In the genomic region with DNA sequence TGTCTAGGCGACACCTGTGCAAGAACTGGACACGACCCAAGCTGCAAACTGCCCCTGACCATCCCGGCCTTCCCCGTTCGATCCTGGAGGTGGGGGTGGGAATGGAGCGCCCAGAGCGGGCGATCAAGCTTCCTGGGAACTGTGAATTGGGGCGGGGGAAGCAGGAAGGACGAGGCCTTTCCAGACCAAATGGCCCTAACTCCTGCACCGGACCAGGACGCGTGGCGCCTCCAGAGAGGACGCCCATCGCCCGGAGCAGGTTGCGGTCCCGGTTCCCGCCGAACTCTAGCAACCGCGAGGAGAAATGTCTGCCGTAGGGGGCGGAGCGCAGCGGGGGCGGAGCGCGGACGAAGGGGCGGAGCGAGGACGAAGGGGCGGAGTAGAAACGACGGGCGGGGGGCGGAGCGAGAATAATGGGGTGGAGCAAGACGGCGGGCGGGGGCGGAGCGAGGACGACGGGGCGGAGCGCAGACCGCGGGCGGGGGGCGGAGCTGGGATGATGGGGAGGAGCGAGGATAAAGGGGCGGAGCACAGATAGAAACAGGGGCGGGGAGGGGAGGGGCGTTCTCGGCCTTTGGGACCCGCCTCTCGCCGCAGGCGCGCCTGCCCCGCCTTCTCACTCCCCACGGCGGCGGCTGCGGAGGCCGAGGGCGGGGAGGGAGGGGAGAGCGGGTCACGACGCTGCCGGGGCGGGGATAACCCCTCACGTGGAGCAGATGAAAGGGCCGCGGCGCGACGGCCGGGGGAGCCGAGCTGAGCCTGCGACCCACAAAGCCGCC, we compare ENCODE assay signal across 1 cellular context.
TF ChIP-seq lines count a peak whose summit lies in the region.

A gene (plus strand): TSS at position 695 of the 779 bp plus-strand sequence. CDS start 195 bp downstream, outside the sequence.

TF ChIP-seq in HepG2, 621 proteins besides CTCF, POLR2A, EP300 and RAD21 (continued from another document and continues in another):
- TF ChIP-seq, protein P1, sequence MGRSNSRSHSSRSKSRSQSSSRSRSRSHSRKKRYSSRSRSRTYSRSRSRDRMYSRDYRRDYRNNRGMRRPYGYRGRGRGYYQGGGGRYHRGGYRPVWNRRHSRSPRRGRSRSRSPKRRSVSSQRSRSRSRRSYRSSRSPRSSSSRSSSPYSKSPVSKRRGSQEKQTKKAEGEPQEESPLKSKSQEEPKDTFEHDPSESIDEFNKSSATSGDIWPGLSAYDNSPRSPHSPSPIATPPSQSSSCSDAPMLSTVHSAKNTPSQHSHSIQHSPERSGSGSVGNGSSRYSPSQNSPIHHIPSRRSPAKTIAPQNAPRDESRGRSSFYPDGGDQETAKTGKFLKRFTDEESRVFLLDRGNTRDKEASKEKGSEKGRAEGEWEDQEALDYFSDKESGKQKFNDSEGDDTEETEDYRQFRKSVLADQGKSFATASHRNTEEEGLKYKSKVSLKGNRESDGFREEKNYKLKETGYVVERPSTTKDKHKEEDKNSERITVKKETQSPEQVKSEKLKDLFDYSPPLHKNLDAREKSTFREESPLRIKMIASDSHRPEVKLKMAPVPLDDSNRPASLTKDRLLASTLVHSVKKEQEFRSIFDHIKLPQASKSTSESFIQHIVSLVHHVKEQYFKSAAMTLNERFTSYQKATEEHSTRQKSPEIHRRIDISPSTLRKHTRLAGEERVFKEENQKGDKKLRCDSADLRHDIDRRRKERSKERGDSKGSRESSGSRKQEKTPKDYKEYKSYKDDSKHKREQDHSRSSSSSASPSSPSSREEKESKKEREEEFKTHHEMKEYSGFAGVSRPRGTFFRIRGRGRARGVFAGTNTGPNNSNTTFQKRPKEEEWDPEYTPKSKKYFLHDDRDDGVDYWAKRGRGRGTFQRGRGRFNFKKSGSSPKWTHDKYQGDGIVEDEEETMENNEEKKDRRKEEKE (IDR thresholded peaks at IDR 0.05) = no peak
- TF ChIP-seq HDAC2 (CRISPR knock-in tag; IDR thresholded peaks at IDR 0.05) (no peak), ZEB1 (IDR thresholded peaks at IDR 0.05; ENCODE audit: insufficient replicate concordance, low read depth) (no peak), MED1 (CRISPR knock-in tag; IDR thresholded peaks at IDR 0.05) (peak; percentile 81), CREB1 (IDR thresholded peaks at IDR 0.05) (no peak), CREB1 (CRISPR knock-in tag; IDR thresholded peaks at IDR 0.05) (no peak), ASH2L (IDR thresholded peaks at IDR 0.05; ENCODE audit: insufficient read length, low read depth, low read length) (peak; percentile 80), ELF3 (CRISPR knock-in tag; IDR thresholded peaks at IDR 0.05) (peak; percentile 18; the same call in 1 of the 2 replicates), MIXL1 (CRISPR knock-in tag; IDR thresholded peaks at IDR 0.05) (no peak), SALL1 (CRISPR knock-in tag; IDR thresholded peaks at IDR 0.05) (peak; percentile 72), FOXM1 (CRISPR knock-in tag; IDR thresholded peaks at IDR 0.05) (no peak), THAP11 (CRISPR knock-in tag; IDR thresholded peaks at IDR 0.05) (peak; percentile 49), NFYC (CRISPR knock-in tag; IDR thresholded peaks at IDR 0.05) (no peak), TRIM24 (CRISPR knock-in tag; IDR thresholded peaks at IDR 0.05) (no peak), ZNF792 (CRISPR knock-in tag; IDR thresholded peaks at IDR 0.05) (no peak), KMT2A (CRISPR knock-in tag; IDR thresholded peaks at IDR 0.05) (peak; percentile 55; the same call in 1 of the 2 replicates), ZNF615 (CRISPR knock-in tag; IDR thresholded peaks at IDR 0.05; ENCODE audit: borderline replicate concordance) (no peak), ZNF772 (CRISPR knock-in tag; IDR thresholded peaks at IDR 0.05) (0 out of 2 replicates have a peak, but pooled peaks have one; percentile 68), ZC3H4 (CRISPR knock-in tag; IDR thresholded peaks at IDR 0.05; ENCODE audit: borderline replicate concordance) (no peak), ZNF367 (CRISPR knock-in tag; IDR thresholded peaks at IDR 0.05; ENCODE audit: borderline replicate concordance) (no peak; the same call in 1 of the 2 replicates), HMG20B (CRISPR knock-in tag; conservative IDR thresholded peaks at IDR 0.05) (0 out of 2 replicates have a peak, but pooled peaks have one; percentile 46), TBX3 (IDR thresholded peaks at IDR 0.05; ENCODE audit: borderline replicate concordance) (no peak), PHF5A (CRISPR knock-in tag; IDR thresholded peaks at IDR 0.05; ENCODE audit: low read depth, unreplicated experiment) (peak; percentile 52), JUNB (CRISPR knock-in tag; IDR thresholded peaks at IDR 0.05; ENCODE audit: borderline replicate concordance) (no peak), ZNF782 (CRISPR knock-in tag; IDR thresholded peaks at IDR 0.05; ENCODE audit: borderline replicate concordance) (no peak), ZNF432 (CRISPR knock-in tag; IDR thresholded peaks at IDR 0.05; ENCODE audit: borderline replicate concordance) (no peak), NFYB (CRISPR knock-in tag; IDR thresholded peaks at IDR 0.05) (no peak), KAT8 (CRISPR knock-in tag; IDR thresholded peaks at IDR 0.05) (no peak), FOXA1 (IDR thresholded peaks at IDR 0.05) (no peak), FOXA1 (CRISPR knock-in tag; IDR thresholded peaks at IDR 0.05) (0 out of 2 replicates have a peak, but pooled peaks have one; percentile 37), ZNF333 (CRISPR knock-in tag; IDR thresholded peaks at IDR 0.05; ENCODE audit: borderline replicate concordance) (no peak), SIN3B (IDR thresholded peaks at IDR 0.05; ENCODE audit: low read length) (no peak), ZNF83 (CRISPR knock-in tag; IDR thresholded peaks at IDR 0.05; ENCODE audit: borderline replicate concordance) (0 out of 2 replicates have a peak, but pooled peaks have one; percentile 28), MBD4 (IDR thresholded peaks at IDR 0.05; ENCODE audit: borderline replicate concordance, low read length) (no peak), JUN (CRISPR knock-in tag; IDR thresholded peaks at IDR 0.05) (peak; percentile 42; the same call in 1 of the 2 replicates), EHMT2 (IDR thresholded peaks at IDR 0.05; ENCODE audit: borderline replicate concordance, low read depth, low read length) (no peak), ZNF24 (IDR thresholded peaks at IDR 0.05) (no peak)
- TF ChIP-seq, protein P2, sequence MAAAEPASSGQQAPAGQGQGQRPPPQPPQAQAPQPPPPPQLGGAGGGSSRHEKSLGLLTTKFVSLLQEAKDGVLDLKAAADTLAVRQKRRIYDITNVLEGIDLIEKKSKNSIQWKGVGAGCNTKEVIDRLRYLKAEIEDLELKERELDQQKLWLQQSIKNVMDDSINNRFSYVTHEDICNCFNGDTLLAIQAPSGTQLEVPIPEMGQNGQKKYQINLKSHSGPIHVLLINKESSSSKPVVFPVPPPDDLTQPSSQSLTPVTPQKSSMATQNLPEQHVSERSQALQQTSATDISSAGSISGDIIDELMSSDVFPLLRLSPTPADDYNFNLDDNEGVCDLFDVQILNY (CRISPR knock-in tag; conservative IDR thresholded peaks at IDR 0.05) = 0 out of 2 replicates have a peak, but pooled peaks have one; percentile 35
- TF ChIP-seq, protein P3, sequence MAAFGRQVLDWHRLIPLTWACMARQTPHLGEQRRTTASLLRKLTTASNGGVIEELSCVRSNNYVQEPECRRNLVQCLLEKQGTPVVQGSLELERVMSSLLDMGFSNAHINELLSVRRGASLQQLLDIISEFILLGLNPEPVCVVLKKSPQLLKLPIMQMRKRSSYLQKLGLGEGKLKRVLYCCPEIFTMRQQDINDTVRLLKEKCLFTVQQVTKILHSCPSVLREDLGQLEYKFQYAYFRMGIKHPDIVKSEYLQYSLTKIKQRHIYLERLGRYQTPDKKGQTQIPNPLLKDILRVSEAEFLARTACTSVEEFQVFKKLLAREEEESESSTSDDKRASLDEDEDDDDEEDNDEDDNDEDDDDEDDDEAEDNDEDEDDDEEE (CRISPR knock-in tag; IDR thresholded peaks at IDR 0.05) = 0 out of 2 replicates have a peak, but pooled peaks have one; percentile 6
- TF ChIP-seq, protein P4, sequence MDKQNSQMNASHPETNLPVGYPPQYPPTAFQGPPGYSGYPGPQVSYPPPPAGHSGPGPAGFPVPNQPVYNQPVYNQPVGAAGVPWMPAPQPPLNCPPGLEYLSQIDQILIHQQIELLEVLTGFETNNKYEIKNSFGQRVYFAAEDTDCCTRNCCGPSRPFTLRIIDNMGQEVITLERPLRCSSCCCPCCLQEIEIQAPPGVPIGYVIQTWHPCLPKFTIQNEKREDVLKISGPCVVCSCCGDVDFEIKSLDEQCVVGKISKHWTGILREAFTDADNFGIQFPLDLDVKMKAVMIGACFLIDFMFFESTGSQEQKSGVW (CRISPR knock-in tag; IDR thresholded peaks at IDR 0.05; ENCODE audit: borderline replicate concordance) = no peak
- TF ChIP-seq, protein P5, sequence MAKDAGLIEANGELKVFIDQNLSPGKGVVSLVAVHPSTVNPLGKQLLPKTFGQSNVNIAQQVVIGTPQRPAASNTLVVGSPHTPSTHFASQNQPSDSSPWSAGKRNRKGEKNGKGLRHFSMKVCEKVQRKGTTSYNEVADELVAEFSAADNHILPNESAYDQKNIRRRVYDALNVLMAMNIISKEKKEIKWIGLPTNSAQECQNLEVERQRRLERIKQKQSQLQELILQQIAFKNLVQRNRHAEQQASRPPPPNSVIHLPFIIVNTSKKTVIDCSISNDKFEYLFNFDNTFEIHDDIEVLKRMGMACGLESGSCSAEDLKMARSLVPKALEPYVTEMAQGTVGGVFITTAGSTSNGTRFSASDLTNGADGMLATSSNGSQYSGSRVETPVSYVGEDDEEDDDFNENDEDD (CRISPR knock-in tag; IDR thresholded peaks at IDR 0.05; ENCODE audit: borderline replicate concordance) = peak; percentile 48; the same call in 1 of the 2 replicates
- TF ChIP-seq, protein P6, sequence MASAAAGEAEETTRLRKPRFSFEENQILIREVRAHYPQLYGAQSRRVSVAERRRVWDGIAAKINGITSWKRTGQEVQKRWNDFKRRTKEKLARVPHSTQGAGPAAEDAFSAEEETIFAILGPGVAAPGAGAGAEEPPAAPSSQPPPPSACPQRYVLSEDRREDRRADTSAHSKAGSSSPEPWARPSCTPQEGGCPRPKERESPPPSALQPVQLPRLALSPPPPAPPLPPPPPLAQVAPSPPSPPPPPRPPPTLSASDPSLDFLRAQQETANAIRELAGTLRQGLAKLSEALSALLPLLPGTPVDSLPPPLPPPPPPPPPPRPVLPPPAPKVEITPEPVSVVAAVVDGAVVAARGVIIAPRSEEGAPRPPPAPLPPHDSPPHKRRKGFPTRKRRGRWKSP (CRISPR knock-in tag; IDR thresholded peaks at IDR 0.05) = peak; percentile 83
- TF ChIP-seq, protein P7, sequence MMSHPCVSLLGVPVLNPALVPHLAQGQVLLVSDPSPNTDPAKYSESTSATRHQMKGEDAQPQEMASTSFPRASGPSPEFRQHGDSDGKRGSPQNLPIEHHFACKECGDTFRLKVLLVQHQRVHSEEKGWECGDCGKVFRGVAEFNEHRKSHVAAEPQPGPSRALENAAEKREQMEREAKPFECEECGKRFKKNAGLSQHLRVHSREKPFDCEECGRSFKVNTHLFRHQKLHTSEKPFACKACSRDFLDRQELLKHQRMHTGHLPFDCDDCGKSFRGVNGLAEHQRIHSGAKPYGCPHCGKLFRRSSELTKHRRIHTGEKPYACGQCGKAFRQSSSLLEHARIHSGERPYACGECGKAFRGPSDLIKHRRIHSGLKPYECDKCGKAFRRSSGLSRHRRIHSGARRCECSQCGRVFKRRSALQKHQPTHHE (CRISPR knock-in tag; IDR thresholded peaks at IDR 0.05; ENCODE audit: borderline replicate concordance) = no peak
- TF ChIP-seq, protein P8, sequence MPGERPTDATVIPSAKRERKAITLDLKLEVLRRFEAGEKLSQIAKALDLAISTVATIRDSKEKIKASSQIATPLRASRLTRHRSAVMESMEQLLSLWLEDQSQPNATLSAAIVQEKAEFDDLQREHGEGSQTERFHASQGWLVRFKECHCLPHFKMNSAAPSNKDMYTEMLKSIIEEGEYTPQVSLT (CRISPR knock-in tag; IDR thresholded peaks at IDR 0.05; ENCODE audit: borderline replicate concordance, low read depth) = no peak
- TF ChIP-seq, protein P9, sequence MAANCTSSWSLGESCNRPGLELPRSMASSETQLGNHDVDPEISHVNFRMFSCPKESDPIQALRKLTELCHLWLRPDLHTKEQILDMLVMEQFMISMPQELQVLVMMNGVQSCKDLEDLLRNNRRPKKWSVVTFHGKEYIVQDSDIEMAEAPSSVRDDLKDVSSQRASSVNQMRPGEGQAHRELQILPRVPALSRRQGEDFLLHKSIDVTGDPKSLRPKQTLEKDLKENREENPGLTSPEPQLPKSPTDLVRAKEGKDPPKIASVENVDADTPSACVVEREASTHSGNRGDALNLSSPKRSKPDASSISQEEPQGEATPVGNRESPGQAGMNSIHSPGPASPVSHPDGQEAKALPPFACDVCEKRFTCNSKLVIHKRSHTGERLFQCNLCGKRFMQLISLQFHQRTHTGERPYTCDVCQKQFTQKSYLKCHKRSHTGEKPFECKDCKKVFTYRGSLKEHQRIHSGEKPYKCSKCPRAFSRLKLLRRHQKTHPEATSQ (CRISPR knock-in tag; IDR thresholded peaks at IDR 0.05; ENCODE audit: borderline replicate concordance) = no peak; the same call in 1 of the 2 replicates
- TF ChIP-seq, protein P10, sequence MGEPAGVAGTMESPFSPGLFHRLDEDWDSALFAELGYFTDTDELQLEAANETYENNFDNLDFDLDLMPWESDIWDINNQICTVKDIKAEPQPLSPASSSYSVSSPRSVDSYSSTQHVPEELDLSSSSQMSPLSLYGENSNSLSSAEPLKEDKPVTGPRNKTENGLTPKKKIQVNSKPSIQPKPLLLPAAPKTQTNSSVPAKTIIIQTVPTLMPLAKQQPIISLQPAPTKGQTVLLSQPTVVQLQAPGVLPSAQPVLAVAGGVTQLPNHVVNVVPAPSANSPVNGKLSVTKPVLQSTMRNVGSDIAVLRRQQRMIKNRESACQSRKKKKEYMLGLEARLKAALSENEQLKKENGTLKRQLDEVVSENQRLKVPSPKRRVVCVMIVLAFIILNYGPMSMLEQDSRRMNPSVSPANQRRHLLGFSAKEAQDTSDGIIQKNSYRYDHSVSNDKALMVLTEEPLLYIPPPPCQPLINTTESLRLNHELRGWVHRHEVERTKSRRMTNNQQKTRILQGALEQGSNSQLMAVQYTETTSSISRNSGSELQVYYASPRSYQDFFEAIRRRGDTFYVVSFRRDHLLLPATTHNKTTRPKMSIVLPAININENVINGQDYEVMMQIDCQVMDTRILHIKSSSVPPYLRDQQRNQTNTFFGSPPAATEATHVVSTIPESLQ (CRISPR knock-in tag; conservative IDR thresholded peaks at IDR 0.05) = no peak
- TF ChIP-seq, protein P11, sequence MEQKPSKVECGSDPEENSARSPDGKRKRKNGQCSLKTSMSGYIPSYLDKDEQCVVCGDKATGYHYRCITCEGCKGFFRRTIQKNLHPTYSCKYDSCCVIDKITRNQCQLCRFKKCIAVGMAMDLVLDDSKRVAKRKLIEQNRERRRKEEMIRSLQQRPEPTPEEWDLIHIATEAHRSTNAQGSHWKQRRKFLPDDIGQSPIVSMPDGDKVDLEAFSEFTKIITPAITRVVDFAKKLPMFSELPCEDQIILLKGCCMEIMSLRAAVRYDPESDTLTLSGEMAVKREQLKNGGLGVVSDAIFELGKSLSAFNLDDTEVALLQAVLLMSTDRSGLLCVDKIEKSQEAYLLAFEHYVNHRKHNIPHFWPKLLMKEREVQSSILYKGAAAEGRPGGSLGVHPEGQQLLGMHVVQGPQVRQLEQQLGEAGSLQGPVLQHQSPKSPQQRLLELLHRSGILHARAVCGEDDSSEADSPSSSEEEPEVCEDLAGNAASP (CRISPR knock-in tag; IDR thresholded peaks at IDR 0.05; ENCODE audit: borderline replicate concordance) = peak; percentile 69; the same call in 1 of the 2 replicates
